In genomic region chr3:98770261-98771039, GRCh38 we compare ENCODE assay signal across 1 cellular context.
A peak's percentile ranks its signal among the peaks of the same experiment; 100 is the strongest.
TF ChIP-seq lines count a peak whose summit lies in the region.

No MANE protein-coding gene starts in this region.

TF ChIP-seq in GM12878, 131 proteins besides CTCF, POLR2A, EP300 and RAD21 (continued from another document and continues in another):
- peak; percentile 86; the same call in 1 of the 2 replicates for TF ChIP-seq RELB (IDR thresholded peaks at IDR 0.05; ENCODE audit: low read depth)
- peak; percentile 43; the same call in 1 of the 2 replicates for TF ChIP-seq CHD2 (IDR thresholded peaks at IDR 0.05; ENCODE audit: borderline replicate concordance, low read depth, low read length)
- TF ChIP-seq STAT3 (IDR thresholded peaks at IDR 0.05; ENCODE audit: low read depth, low read length): no peak
- TF ChIP-seq PAX8 (IDR thresholded peaks at IDR 0.05): no peak
- peak; percentile 42 for TF ChIP-seq MEF2B (IDR thresholded peaks at IDR 0.05; ENCODE audit: partially characterized antibody, poor library complexity, severe bottlenecking)
- TF ChIP-seq USF2 (IDR thresholded peaks at IDR 0.05; ENCODE audit: borderline replicate concordance, low read depth, low read length): peak; percentile 66; the same call in 1 of the 2 replicates
- TF ChIP-seq IKZF2 (IDR thresholded peaks at IDR 0.05): peak; percentile 89 to 91
- TF ChIP-seq TCF3 (IDR thresholded peaks at IDR 0.05; ENCODE audit: borderline replicate concordance, insufficient read depth, low read depth, low read length): no peak
- no peak for TF ChIP-seq SIX5 (IDR thresholded peaks at IDR 0.05; ENCODE audit: low read depth, low read length, severe bottlenecking)
- TF ChIP-seq TARDBP (IDR thresholded peaks at IDR 0.05; ENCODE audit: borderline replicate concordance): no peak
- TF ChIP-seq RCOR1 (conservative IDR thresholded peaks at IDR 0.05; ENCODE audit: low read depth, low read length): no peak
- TF ChIP-seq BRCA1 (IDR thresholded peaks at IDR 0.05; ENCODE audit: low read depth, low read length): no peak
- no peak for TF ChIP-seq SMARCA5 (IDR thresholded peaks at IDR 0.05)
- no peak for TF ChIP-seq ETV6 (conservative IDR thresholded peaks at IDR 0.05 in 1 of 2, IDR thresholded peaks at IDR 0.05 in 1 of 2; ENCODE audit: borderline replicate concordance in 1 of 2, low read depth in 1 of 2)
- TF ChIP-seq ZNF274 (IDR thresholded peaks at IDR 0.05; ENCODE audit: insufficient read depth, insufficient read length): no peak
- TF ChIP-seq ZNF207 (IDR thresholded peaks at IDR 0.05; ENCODE audit: borderline replicate concordance): no peak
- TF ChIP-seq E2F4 (IDR thresholded peaks at IDR 0.05; ENCODE audit: low read depth, low read length): no peak
- TF ChIP-seq ZNF622 (IDR thresholded peaks at IDR 0.05): no peak
- no peak for TF ChIP-seq HCFC1 (IDR thresholded peaks at IDR 0.05; ENCODE audit: low read length)
- TF ChIP-seq TAF1 (IDR thresholded peaks at IDR 0.05; ENCODE audit: borderline replicate concordance, low read depth, low read length): no peak
- 0 out of 2 replicates have a peak, but pooled peaks have one; percentile 31 for TF ChIP-seq CBFB (IDR thresholded peaks at IDR 0.05; ENCODE audit: low read depth)
- TF ChIP-seq IKZF1 (conservative IDR thresholded peaks at IDR 0.05): peak; percentile 86
- TF ChIP-seq POU2F2 (IDR thresholded peaks at IDR 0.05; ENCODE audit: borderline replicate concordance, low read depth, low read length): no peak
- TF ChIP-seq SIN3A (IDR thresholded peaks at IDR 0.05; ENCODE audit: low read depth, low read length): no peak
- TF ChIP-seq, protein P1, sequence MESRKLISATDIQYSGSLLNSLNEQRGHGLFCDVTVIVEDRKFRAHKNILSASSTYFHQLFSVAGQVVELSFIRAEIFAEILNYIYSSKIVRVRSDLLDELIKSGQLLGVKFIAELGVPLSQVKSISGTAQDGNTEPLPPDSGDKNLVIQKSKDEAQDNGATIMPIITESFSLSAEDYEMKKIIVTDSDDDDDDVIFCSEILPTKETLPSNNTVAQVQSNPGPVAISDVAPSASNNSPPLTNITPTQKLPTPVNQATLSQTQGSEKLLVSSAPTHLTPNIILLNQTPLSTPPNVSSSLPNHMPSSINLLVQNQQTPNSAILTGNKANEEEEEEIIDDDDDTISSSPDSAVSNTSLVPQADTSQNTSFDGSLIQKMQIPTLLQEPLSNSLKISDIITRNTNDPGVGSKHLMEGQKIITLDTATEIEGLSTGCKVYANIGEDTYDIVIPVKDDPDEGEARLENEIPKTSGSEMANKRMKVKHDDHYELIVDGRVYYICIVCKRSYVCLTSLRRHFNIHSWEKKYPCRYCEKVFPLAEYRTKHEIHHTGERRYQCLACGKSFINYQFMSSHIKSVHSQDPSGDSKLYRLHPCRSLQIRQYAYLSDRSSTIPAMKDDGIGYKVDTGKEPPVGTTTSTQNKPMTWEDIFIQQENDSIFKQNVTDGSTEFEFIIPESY (IDR thresholded peaks at IDR 0.05): no peak
- TF ChIP-seq NFIC (IDR thresholded peaks at IDR 0.05; ENCODE audit: low read depth, low read length): peak; percentile 36; the same call in 1 of the 2 replicates
- no peak for TF ChIP-seq SPI1 (IDR thresholded peaks at IDR 0.05; ENCODE audit: borderline replicate concordance, insufficient read depth, low read depth, low read length)
- TF ChIP-seq, protein P2, sequence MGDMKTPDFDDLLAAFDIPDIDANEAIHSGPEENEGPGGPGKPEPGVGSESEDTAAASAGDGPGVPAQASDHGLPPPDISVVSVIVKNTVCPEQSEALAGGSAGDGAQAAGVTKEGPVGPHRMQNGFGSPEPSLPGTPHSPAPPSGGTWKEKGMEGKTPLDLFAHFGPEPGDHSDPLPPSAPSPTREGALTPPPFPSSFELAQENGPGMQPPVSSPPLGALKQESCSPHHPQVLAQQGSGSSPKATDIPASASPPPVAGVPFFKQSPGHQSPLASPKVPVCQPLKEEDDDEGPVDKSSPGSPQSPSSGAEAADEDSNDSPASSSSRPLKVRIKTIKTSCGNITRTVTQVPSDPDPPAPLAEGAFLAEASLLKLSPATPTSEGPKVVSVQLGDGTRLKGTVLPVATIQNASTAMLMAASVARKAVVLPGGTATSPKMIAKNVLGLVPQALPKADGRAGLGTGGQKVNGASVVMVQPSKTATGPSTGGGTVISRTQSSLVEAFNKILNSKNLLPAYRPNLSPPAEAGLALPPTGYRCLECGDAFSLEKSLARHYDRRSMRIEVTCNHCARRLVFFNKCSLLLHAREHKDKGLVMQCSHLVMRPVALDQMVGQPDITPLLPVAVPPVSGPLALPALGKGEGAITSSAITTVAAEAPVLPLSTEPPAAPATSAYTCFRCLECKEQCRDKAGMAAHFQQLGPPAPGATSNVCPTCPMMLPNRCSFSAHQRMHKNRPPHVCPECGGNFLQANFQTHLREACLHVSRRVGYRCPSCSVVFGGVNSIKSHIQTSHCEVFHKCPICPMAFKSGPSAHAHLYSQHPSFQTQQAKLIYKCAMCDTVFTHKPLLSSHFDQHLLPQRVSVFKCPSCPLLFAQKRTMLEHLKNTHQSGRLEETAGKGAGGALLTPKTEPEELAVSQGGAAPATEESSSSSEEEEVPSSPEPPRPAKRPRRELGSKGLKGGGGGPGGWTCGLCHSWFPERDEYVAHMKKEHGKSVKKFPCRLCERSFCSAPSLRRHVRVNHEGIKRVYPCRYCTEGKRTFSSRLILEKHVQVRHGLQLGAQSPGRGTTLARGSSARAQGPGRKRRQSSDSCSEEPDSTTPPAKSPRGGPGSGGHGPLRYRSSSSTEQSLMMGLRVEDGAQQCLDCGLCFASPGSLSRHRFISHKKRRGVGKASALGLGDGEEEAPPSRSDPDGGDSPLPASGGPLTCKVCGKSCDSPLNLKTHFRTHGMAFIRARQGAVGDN (IDR thresholded peaks at IDR 0.05): peak; percentile 80; the same call in 1 of the 2 replicates
- no peak for TF ChIP-seq RELA (IDR thresholded peaks at IDR 0.05; ENCODE audit: borderline replicate concordance, partially characterized antibody)
- TF ChIP-seq, protein P3, sequence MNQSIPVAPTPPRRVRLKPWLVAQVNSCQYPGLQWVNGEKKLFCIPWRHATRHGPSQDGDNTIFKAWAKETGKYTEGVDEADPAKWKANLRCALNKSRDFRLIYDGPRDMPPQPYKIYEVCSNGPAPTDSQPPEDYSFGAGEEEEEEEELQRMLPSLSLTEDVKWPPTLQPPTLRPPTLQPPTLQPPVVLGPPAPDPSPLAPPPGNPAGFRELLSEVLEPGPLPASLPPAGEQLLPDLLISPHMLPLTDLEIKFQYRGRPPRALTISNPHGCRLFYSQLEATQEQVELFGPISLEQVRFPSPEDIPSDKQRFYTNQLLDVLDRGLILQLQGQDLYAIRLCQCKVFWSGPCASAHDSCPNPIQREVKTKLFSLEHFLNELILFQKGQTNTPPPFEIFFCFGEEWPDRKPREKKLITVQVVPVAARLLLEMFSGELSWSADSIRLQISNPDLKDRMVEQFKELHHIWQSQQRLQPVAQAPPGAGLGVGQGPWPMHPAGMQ (IDR thresholded peaks at IDR 0.05; ENCODE audit: borderline replicate concordance): no peak
- TF ChIP-seq CEBPB (IDR thresholded peaks at IDR 0.05; ENCODE audit: borderline replicate concordance in 1 of 2, low read depth in 2 of 2, low read length in 2 of 2): no peak
- no peak for TF ChIP-seq TBL1XR1 (IDR thresholded peaks at IDR 0.05; ENCODE audit: low read depth, low read length)
- TF ChIP-seq NFYA (IDR thresholded peaks at IDR 0.05; ENCODE audit: borderline replicate concordance, low read depth, low read length): no peak
- TF ChIP-seq, protein P4, sequence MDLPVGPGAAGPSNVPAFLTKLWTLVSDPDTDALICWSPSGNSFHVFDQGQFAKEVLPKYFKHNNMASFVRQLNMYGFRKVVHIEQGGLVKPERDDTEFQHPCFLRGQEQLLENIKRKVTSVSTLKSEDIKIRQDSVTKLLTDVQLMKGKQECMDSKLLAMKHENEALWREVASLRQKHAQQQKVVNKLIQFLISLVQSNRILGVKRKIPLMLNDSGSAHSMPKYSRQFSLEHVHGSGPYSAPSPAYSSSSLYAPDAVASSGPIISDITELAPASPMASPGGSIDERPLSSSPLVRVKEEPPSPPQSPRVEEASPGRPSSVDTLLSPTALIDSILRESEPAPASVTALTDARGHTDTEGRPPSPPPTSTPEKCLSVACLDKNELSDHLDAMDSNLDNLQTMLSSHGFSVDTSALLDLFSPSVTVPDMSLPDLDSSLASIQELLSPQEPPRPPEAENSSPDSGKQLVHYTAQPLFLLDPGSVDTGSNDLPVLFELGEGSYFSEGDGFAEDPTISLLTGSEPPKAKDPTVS (IDR thresholded peaks at IDR 0.05; ENCODE audit: low read depth, low read length): no peak
- TF ChIP-seq MYB (IDR thresholded peaks at IDR 0.05; ENCODE audit: borderline replicate concordance, low read depth, low read length): no peak; the same call in 1 of the 2 replicates
- no peak for TF ChIP-seq SUZ12 (IDR thresholded peaks at IDR 0.05; ENCODE audit: unreplicated experiment)
- peak; percentile 60; the same call in 1 of the 2 replicates for TF ChIP-seq ATF7 (IDR thresholded peaks at IDR 0.05; ENCODE audit: low read depth)
- TF ChIP-seq, protein P5, sequence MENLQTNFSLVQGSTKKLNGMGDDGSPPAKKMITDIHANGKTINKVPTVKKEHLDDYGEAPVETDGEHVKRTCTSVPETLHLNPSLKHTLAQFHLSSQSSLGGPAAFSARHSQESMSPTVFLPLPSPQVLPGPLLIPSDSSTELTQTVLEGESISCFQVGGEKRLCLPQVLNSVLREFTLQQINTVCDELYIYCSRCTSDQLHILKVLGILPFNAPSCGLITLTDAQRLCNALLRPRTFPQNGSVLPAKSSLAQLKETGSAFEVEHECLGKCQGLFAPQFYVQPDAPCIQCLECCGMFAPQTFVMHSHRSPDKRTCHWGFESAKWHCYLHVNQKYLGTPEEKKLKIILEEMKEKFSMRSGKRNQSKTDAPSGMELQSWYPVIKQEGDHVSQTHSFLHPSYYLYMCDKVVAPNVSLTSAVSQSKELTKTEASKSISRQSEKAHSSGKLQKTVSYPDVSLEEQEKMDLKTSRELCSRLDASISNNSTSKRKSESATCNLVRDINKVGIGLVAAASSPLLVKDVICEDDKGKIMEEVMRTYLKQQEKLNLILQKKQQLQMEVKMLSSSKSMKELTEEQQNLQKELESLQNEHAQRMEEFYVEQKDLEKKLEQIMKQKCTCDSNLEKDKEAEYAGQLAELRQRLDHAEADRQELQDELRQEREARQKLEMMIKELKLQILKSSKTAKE (IDR thresholded peaks at IDR 0.05; ENCODE audit: low read depth, poor library complexity, severe bottlenecking): no peak
- no peak; the same call in 1 of the 2 replicates for TF ChIP-seq FOXM1 (IDR thresholded peaks at IDR 0.05; ENCODE audit: low read depth, low read length)
- no peak for TF ChIP-seq E2F8 (IDR thresholded peaks at IDR 0.05; ENCODE audit: low read depth, partially characterized antibody)
- no peak for TF ChIP-seq CBX5 (IDR thresholded peaks at IDR 0.05; ENCODE audit: low read depth)
- no peak for TF ChIP-seq YBX1 (IDR thresholded peaks at IDR 0.05)
- TF ChIP-seq TCF12 (IDR thresholded peaks at IDR 0.05; ENCODE audit: low read depth, low read length): 0 out of 2 replicates have a peak, but pooled peaks have one; percentile 68
- TF ChIP-seq JUND (IDR thresholded peaks at IDR 0.05; ENCODE audit: low read depth, low read length): no peak
- TF ChIP-seq ZSCAN29 (IDR thresholded peaks at IDR 0.05): no peak
- peak; percentile 66 for TF ChIP-seq PAX5 (IDR thresholded peaks at IDR 0.05; ENCODE audit: borderline replicate concordance, low read depth, low read length)
- TF ChIP-seq MAX (IDR thresholded peaks at IDR 0.05; ENCODE audit: low read depth, low read length): 0 out of 2 replicates have a peak, but pooled peaks have one; percentile 49
- peak; percentile 58 for TF ChIP-seq DPF2 (IDR thresholded peaks at IDR 0.05)
- no peak for TF ChIP-seq TCF7 (IDR thresholded peaks at IDR 0.05; ENCODE audit: borderline replicate concordance)
